ENCODE assay signal across 22 cellular contexts in the genomic region with DNA sequence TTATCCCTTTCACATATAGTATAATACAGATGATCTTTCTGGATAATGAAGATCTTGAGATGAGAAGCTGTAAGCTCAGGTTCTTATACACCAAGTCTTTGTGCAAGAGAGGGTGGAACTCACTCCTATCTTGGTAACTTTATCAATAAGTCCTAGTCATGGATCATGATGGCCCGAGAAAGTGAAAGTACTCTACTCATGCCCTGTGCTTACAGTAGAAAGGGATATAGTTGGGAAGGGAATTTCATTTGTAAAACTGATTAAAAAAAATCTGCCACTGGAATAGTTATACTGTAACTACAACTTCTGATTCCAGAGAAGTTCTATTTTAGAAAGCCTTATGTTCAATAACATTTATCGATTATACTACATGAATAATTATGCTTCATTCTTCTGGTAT. TPM values are rescaled to one million over a fixed set of nuclear protein-coding genes. Genes with fewer than 3 reads are reported as not detected.
"Had no signal": no experiment of that assay in that cellular context is flagged by ENCODE, and none has a peak within 500 bp of the region (broad histone marks: within the 10 kb centered on the region; RNA-seq: fewer than 3 reads in every experiment).

No MANE protein-coding gene starts in this region.

- H2AFZ ChIP-seq: neural progenitor cell had no signal

- H3K4me1 ChIP-seq: gastrocnemius medialis, heart left ventricle, neural progenitor cell, sigmoid colon had no signal

- H3K27me3 ChIP-seq: adrenal gland, gastrocnemius medialis, heart left ventricle, neural progenitor cell, sigmoid colon, spleen, thyroid gland had no signal

- ATAC-seq: activated naive CD4-positive, alpha-beta T cell treated with anti-CD3 and anti-CD28 coated beads, Interleukin-2, amount 50 U/mL, for 72 hours; gastrocnemius medialis; heart left ventricle; mucosa of descending colon; stimulated activated memory B cell treated with anti-CD40 and anti-IgM and Interleukin-4, amounts not matched to agents 10 μg/mL and 1 μg/mL and 100 μg/mL, for 72 hours had no signal

- H3K4me3 ChIP-seq: adrenal gland, cardiac muscle cell, gastrocnemius medialis, heart left ventricle, left ventricle myocardium inferior, mucosa of descending colon, neural progenitor cell, sigmoid colon, spleen, thyroid gland had no signal

- DNase-seq: activated CD4-positive, alpha-beta T cell treated with anti-CD3 and anti-CD28 coated beads, Interleukin-2, amount 50 U/mL, for 4 hours; activated gamma-delta T cell treated with Interleukin-2 at 50 U/mL for 16 hours; adrenal gland; effector CD8-positive, alpha-beta T cell; gastrocnemius medialis; heart left ventricle; kidney; left ventricle myocardium inferior; mucosa of descending colon; naive B cell; sigmoid colon; spleen; stimulated activated CD4-positive, alpha-beta T cell treated with anti-CD3 and anti-CD28 coated beads, Interleukin-4, amount 100 ng/mL, for 4 hours; thyroid gland; WERI-Rb-1 had no signal

- H3K27ac ChIP-seq: adrenal gland, cardiac muscle cell, gastrocnemius medialis, heart left ventricle, left ventricle myocardium inferior, neural progenitor cell, sigmoid colon, spleen, thyroid gland, WERI-Rb-1 had no signal

- FAIRE-seq: astrocyte, kidney had no signal

- H3K9me3 ChIP-seq: adrenal gland, gastrocnemius medialis, heart left ventricle, left ventricle myocardium inferior, mucosa of descending colon, sigmoid colon, spleen, thyroid gland had no signal

- H3K9ac ChIP-seq: neural progenitor cell had no signal

- H3K36me3 ChIP-seq: adrenal gland, cardiac muscle cell, gastrocnemius medialis, heart left ventricle, left ventricle myocardium inferior, neural progenitor cell, sigmoid colon, spleen, thyroid gland, WERI-Rb-1 had no signal

- H3K4me2 ChIP-seq: neural progenitor cell had no signal

RNA-seq across cellular contexts. Expression of a gene that starts 51.8 kb away (rescaled TPM):
- total RNA-seq: astrocyte, cardiac muscle cell, chondrocyte, osteocyte, sigmoid colon had no signal
- polyA plus RNA-seq: cardiac muscle cell, heart left ventricle had no signal
